21 cellular contexts compared by ENCODE assay signal in genomic region chr15:42306681-42307080, GRCh38.
"Had no signal": no experiment of that assay in that cellular context is flagged by ENCODE, and none has a peak within 500 bp of the region (broad histone marks: within the 10 kb centered on the region; RNA-seq: fewer than 3 reads in every experiment).

No MANE protein-coding gene starts in this region.

- DNase-seq: dermis blood vessel endothelial cell; dorsolateral prefrontal cortex; effector CD4-positive, alpha-beta T cell; effector memory CD4-positive, alpha-beta T cell; foreskin fibroblast; foreskin melanocyte; gastrocnemius medialis; glutamatergic neuron; head of caudate nucleus; heart right ventricle; hippocampal formation; left cardiac atrium; left lung; left ventricle myocardium superior; lower lobe of right lung; mesenchymal stem cell; mucosa of descending colon; naive B cell; naive thymus-derived CD8-positive, alpha-beta T cell had no signal

- H3K4me3 ChIP-seq: coronary artery, dorsolateral prefrontal cortex, esophagus muscularis mucosa, gastrocnemius medialis, heart right ventricle, left lung, lower lobe of right lung, mucosa of descending colon had no signal

- ATAC-seq: gastrocnemius medialis; heart right ventricle; left cardiac atrium; left lung; left ventricle myocardium superior; lower lobe of right lung; mucosa of descending colon; naive thymus-derived CD8-positive, alpha-beta T cell had no signal
